In the genomic region with DNA sequence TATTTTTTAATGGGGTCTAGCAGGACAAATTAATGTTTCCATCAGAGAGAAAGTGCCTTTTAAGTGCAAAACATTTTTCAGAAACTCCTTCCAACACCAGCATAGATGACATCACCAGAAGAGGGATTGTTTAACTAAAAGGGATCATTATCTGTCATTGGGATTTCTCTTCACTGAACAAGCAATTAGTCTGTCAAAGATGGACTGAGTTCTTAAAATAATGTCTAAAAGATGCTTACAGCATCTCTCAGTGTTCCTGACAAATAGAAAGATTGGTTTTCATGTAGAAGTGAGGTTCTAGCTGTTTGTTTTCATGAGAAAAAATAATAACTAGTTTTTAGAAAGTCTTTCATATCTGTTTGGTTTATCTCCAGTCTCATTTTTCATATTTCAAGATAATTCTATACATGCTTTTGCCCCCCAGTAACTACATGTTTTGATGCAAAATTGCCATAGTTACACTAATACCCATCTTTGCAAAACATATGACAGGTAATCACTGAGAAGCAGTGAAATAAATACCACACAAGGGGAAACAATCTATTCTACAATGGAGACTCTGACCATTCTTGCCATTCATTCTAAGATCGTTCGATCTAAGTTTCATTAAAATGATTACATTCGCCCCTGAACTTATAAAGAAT, we compare ENCODE assay signal across 25 cellular contexts.
"Had no signal": no experiment of that assay in that cellular context is flagged by ENCODE, and none has a peak within 500 bp of the region (broad histone marks: within the 10 kb centered on the region; RNA-seq: fewer than 3 reads in every experiment).

No MANE protein-coding gene starts in this region.

- H3K4me1 Mint-ChIP-seq: activated CD4-positive, alpha-beta T cell treated with anti-CD3 and anti-CD28 coated beads, Interleukin-2, amount 10 ng/mL, durations not matched to agents 7 days and 5 days; activated naive CD4-positive, alpha-beta T cell treated with anti-CD3 and anti-CD28 coated beads, Interleukin-2, amount 10 ng/mL, durations not matched to agents 7 days and 5 days; activated naive CD8-positive, alpha-beta T cell treated with anti-CD3 and anti-CD28 coated beads for 36 hours had no signal

- H3K4me1 ChIP-seq: Peyer's patch, SJCRH30 had no signal

- H3K27ac Mint-ChIP-seq: activated CD4-positive, alpha-beta memory T cell treated with anti-CD3 and anti-CD28 coated beads for 36 hours; activated CD4-positive, alpha-beta T cell treated with anti-CD3 and anti-CD28 coated beads, Interleukin-2, amount 10 ng/mL, durations not matched to agents 7 days and 5 days; activated naive CD4-positive, alpha-beta T cell treated with anti-CD3 and anti-CD28 coated beads, Interleukin-2, amount 10 ng/mL, durations not matched to agents 7 days and 5 days; activated naive CD8-positive, alpha-beta T cell treated with anti-CD3 and anti-CD28 coated beads for 36 hours; activated T-cell treated with anti-CD3 and anti-CD28 coated beads, Interleukin-2, amount 50 U/mL, for 72 hours; activated T-helper 2 cell treated with anti-CD3 and anti-CD28 coated beads, Interferon-gamma antibody, Interleukin-2, Interleukin-4, amounts not matched to agents 10 μg/mL and 5 μg/mL and 100 μg/mL, durations not matched to agents 14 hours and 24 hours and 36 hours had no signal

- H3K9me3 Mint-ChIP-seq: activated CD4-positive, alpha-beta T cell treated with anti-CD3 and anti-CD28 coated beads, Interleukin-2, amount 10 ng/mL, durations not matched to agents 7 days and 5 days; activated naive CD8-positive, alpha-beta T cell treated with anti-CD3 and anti-CD28 coated beads for 36 hours had no signal

- H3K27ac ChIP-seq: brain microvascular endothelial cell, cardiac muscle cell, Peyer's patch, RWPE1, SJCRH30, VCaP had no signal

- H3K4me3 ChIP-seq: cardiac muscle cell, K562, Peyer's patch, SJCRH30 had no signal

- H3K9ac ChIP-seq: SK-N-SH had no signal

- H3K36me3 ChIP-seq: brain microvascular endothelial cell, cardiac muscle cell, Peyer's patch, SJCRH30 had no signal

- H3K36me3 Mint-ChIP-seq: activated CD4-positive, alpha-beta memory T cell treated with anti-CD3 and anti-CD28 coated beads for 36 hours; activated naive CD4-positive, alpha-beta T cell treated with anti-CD3 and anti-CD28 coated beads, Interleukin-2, amount 10 ng/mL, durations not matched to agents 7 days and 5 days; activated naive CD8-positive, alpha-beta T cell treated with anti-CD3 and anti-CD28 coated beads for 36 hours had no signal

- DNase-seq: activated CD4-positive, alpha-beta memory T cell treated with anti-CD3 and anti-CD28 coated beads for 36 hours; activated CD4-positive, alpha-beta T cell treated with anti-CD3 and anti-CD28 coated beads, Interleukin-2, amount 10 ng/mL, durations not matched to agents 7 days and 5 days; activated CD4-positive, CD25-positive, alpha-beta regulatory T cell; activated gamma-delta T cell treated with Interleukin-2 at 50 U/mL for 16 hours; activated naive CD4-positive, alpha-beta T cell treated with anti-CD3 and anti-CD28 coated beads, Interleukin-2, amount 10 ng/mL, durations not matched to agents 7 days and 5 days; activated naive CD8-positive, alpha-beta T cell treated with anti-CD3 and anti-CD28 coated beads for 36 hours; activated T-cell treated with anti-CD3 and anti-CD28 coated beads, Interleukin-2, amount 50 U/mL, for 72 hours; brain microvascular endothelial cell; Kasumi-1; NCI-H1694; NCI-H2029; NCI-H2107; NCI-H524 treated with DMSO at 0.1 percent for 48 hours; NCI-H774; NK-92 treated with Interleukin-12 subunit alpha and Interleukin-12 subunit beta, amount 100 ng/mL, for 24 hours; Peyer's patch; Right ventricle myocardium superior; SJCRH30; SK-N-SH; T-helper 1 cell had no signal

- H3K4me2 ChIP-seq: SK-N-SH had no signal

- H3K9me3 ChIP-seq: SJCRH30, SK-N-SH had no signal

- H3K4me3 Mint-ChIP-seq: activated CD4-positive, alpha-beta memory T cell treated with anti-CD3 and anti-CD28 coated beads for 36 hours; activated CD4-positive, alpha-beta T cell treated with anti-CD3 and anti-CD28 coated beads, Interleukin-2, amount 10 ng/mL, durations not matched to agents 7 days and 5 days; activated naive CD4-positive, alpha-beta T cell treated with anti-CD3 and anti-CD28 coated beads, Interleukin-2, amount 10 ng/mL, durations not matched to agents 7 days and 5 days; activated naive CD8-positive, alpha-beta T cell treated with anti-CD3 and anti-CD28 coated beads for 36 hours; activated T-cell treated with anti-CD3 and anti-CD28 coated beads, Interleukin-2, amount 50 U/mL, for 72 hours had no signal

- H3K27me3 Mint-ChIP-seq: activated CD4-positive, alpha-beta memory T cell treated with anti-CD3 and anti-CD28 coated beads for 36 hours; activated CD4-positive, alpha-beta T cell treated with anti-CD3 and anti-CD28 coated beads, Interleukin-2, amount 10 ng/mL, durations not matched to agents 7 days and 5 days; activated naive CD4-positive, alpha-beta T cell treated with anti-CD3 and anti-CD28 coated beads, Interleukin-2, amount 10 ng/mL, durations not matched to agents 7 days and 5 days; activated naive CD8-positive, alpha-beta T cell treated with anti-CD3 and anti-CD28 coated beads for 36 hours had no signal

- H3K27me3 ChIP-seq: brain microvascular endothelial cell, cardiac muscle cell, Peyer's patch, SJCRH30 had no signal
